In genomic region chr2:19045151-19045550, GRCh38 we compare ENCODE assay signal across 24 cellular contexts.
"Had no signal": no experiment of that assay in that cellular context is flagged by ENCODE, and none has a peak within 500 bp of the region (broad histone marks: within the 10 kb centered on the region; RNA-seq: fewer than 3 reads in every experiment).

No MANE protein-coding gene starts in this region.

- H3K4me3 ChIP-seq: ascending aorta, cardiac muscle cell, left lung, pancreas, prostate gland, thoracic aorta had no signal

- H3K36me3 ChIP-seq: ascending aorta, cardiac muscle cell, left lung, pancreas, prostate gland, thoracic aorta had no signal

- ATAC-seq: effector memory CD8-positive, alpha-beta T cell; foreskin keratinocyte; left lung; pancreas; stimulated activated naive CD8-positive, alpha-beta T cell treated with anti-CD3 and anti-CD28 coated beads, Interleukin-15, Interleukin-2, amounts not matched to agents 100 U/mL and 50 U/mL, for 24 hours had no signal

- H3K9me3 ChIP-seq: ascending aorta, left lung, pancreas, prostate gland, thoracic aorta had no signal

- H3K27me3 ChIP-seq: ascending aorta, cardiac muscle cell, foreskin keratinocyte, left lung, pancreas had no signal

- H3K4me1 ChIP-seq: foreskin keratinocyte, prostate gland had no signal

- DNase-seq: activated CD4-positive, alpha-beta T cell treated with anti-CD3 and anti-CD28 coated beads for 4 hours; activated CD4-positive, alpha-beta T cell treated with anti-CD3 and anti-CD28 coated beads, Interleukin-2, amount 50 U/mL, for 48 hours; activated CD4-positive, CD25-positive, alpha-beta regulatory T cell; activated CD8-positive, alpha-beta memory T cell treated with anti-CD3 and anti-CD28 coated beads for 24 hours; activated effector memory CD4-positive, alpha-beta T cell treated with Interleukin-2 at 50 U/mL for 16 hours; activated naive CD4-positive, alpha-beta T cell treated with anti-CD3 and anti-CD28 coated beads for 36 hours; activated naive CD8-positive, alpha-beta T cell treated with anti-CD3 and anti-CD28 coated beads for 36 hours; cortex of kidney; effector memory CD8-positive, alpha-beta T cell; erythroblast; foreskin keratinocyte; kidney glomerular epithelial cell; left lung; nephron progenitor cell; pancreas; right cardiac atrium; stimulated activated CD4-positive, alpha-beta T cell treated with anti-CD3 and anti-CD28 coated beads, Interleukin-2, amount 100 ng/mL, for 48 hours; stimulated activated naive CD8-positive, alpha-beta T cell treated with anti-CD3 and anti-CD28 coated beads, Interleukin-15, Interleukin-2, amounts not matched to agents 100 U/mL and 50 U/mL, for 24 hours; T-helper 1 cell; trophoblast cell had no signal

- H3K27ac ChIP-seq: ascending aorta, cardiac muscle cell, foreskin keratinocyte, left lung, pancreas, prostate gland, thoracic aorta had no signal
